1 cellular context compared by ENCODE assay signal in the genomic region with DNA sequence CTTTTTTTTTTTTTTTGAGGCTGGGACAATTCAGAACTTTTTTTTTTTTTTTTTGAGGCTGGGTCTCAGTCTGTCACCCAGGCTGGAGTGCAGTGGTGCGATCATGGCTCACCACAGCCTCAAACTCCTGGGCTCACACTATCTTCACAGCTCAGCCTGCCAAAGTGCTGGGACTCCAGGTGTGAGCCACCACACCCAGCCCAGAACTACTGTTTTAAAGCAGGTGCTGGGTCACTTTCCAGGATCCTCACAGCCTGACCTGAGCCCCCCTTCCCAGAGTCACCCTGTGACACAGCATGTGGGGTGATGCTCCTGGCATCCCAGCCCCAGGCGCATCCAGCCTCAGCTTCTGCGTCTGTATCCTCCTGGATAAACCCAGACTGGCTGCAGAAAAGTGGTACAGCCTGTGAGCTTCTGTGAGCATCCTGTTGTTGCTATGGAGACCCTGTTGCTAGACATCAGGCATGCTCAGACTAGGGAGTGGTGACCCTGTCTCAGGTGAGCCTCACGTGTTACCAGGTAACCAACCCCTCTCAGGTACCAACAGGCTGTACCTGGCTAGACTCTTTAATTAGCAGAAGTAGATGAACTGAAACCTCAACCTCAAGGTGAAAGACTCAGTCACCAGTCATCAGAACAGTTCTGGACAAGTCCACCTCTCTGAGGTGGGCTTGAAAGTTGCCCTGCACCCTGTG.
TF ChIP-seq lines count a peak whose summit lies in the region.

No MANE protein-coding gene starts in this region.

TF ChIP-seq in HepG2, 621 proteins besides CTCF, POLR2A, EP300 and RAD21:
- no peak for TF ChIP-seq ZSCAN29 (CRISPR knock-in tag; conservative IDR thresholded peaks at IDR 0.05)
- no peak for TF ChIP-seq ZNF263 (CRISPR knock-in tag; IDR thresholded peaks at IDR 0.05)
- no peak for TF ChIP-seq MEIS2 (CRISPR knock-in tag; IDR thresholded peaks at IDR 0.05)
- no peak for TF ChIP-seq FOXA1 (IDR thresholded peaks at IDR 0.05)
- no peak for TF ChIP-seq FOXA1 (CRISPR knock-in tag; IDR thresholded peaks at IDR 0.05)
- TF ChIP-seq FOXO1 (CRISPR knock-in tag; IDR thresholded peaks at IDR 0.05): no peak
- TF ChIP-seq, protein P1, sequence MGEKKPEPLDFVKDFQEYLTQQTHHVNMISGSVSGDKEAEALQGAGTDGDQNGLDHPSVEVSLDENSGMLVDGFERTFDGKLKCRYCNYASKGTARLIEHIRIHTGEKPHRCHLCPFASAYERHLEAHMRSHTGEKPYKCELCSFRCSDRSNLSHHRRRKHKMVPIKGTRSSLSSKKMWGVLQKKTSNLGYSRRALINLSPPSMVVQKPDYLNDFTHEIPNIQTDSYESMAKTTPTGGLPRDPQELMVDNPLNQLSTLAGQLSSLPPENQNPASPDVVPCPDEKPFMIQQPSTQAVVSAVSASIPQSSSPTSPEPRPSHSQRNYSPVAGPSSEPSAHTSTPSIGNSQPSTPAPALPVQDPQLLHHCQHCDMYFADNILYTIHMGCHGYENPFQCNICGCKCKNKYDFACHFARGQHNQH (CRISPR knock-in tag; IDR thresholded peaks at IDR 0.05): no peak
- TF ChIP-seq ZNF83 (CRISPR knock-in tag; IDR thresholded peaks at IDR 0.05; ENCODE audit: borderline replicate concordance): no peak
- TF ChIP-seq ZNF563 (CRISPR knock-in tag; IDR thresholded peaks at IDR 0.05): no peak
- TF ChIP-seq, protein P2, sequence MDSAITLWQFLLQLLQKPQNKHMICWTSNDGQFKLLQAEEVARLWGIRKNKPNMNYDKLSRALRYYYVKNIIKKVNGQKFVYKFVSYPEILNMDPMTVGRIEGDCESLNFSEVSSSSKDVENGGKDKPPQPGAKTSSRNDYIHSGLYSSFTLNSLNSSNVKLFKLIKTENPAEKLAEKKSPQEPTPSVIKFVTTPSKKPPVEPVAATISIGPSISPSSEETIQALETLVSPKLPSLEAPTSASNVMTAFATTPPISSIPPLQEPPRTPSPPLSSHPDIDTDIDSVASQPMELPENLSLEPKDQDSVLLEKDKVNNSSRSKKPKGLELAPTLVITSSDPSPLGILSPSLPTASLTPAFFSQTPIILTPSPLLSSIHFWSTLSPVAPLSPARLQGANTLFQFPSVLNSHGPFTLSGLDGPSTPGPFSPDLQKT (CRISPR knock-in tag; IDR thresholded peaks at IDR 0.05; ENCODE audit: borderline replicate concordance): no peak
- no peak for TF ChIP-seq YEATS2 (CRISPR knock-in tag; IDR thresholded peaks at IDR 0.05; ENCODE audit: borderline replicate concordance)
- TF ChIP-seq ZSCAN30 (CRISPR knock-in tag; IDR thresholded peaks at IDR 0.05): no peak
- no peak for TF ChIP-seq ZNF773 (CRISPR knock-in tag; IDR thresholded peaks at IDR 0.05; ENCODE audit: borderline replicate concordance)
- TF ChIP-seq, protein P3, sequence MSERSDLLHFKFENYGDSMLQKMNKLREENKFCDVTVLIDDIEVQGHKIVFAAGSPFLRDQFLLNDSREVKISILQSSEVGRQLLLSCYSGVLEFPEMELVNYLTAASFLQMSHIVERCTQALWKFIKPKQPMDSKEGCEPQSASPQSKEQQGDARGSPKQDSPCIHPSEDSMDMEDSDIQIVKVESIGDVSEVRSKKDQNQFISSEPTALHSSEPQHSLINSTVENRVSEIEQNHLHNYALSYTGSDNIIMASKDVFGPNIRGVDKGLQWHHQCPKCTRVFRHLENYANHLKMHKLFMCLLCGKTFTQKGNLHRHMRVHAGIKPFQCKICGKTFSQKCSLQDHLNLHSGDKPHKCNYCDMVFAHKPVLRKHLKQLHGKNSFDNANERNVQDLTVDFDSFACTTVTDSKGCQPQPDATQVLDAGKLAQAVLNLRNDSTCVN (CRISPR knock-in tag; IDR thresholded peaks at IDR 0.05; ENCODE audit: borderline replicate concordance): no peak
- no peak for TF ChIP-seq ZNF891 (CRISPR knock-in tag; IDR thresholded peaks at IDR 0.05)
- TF ChIP-seq, protein P4, sequence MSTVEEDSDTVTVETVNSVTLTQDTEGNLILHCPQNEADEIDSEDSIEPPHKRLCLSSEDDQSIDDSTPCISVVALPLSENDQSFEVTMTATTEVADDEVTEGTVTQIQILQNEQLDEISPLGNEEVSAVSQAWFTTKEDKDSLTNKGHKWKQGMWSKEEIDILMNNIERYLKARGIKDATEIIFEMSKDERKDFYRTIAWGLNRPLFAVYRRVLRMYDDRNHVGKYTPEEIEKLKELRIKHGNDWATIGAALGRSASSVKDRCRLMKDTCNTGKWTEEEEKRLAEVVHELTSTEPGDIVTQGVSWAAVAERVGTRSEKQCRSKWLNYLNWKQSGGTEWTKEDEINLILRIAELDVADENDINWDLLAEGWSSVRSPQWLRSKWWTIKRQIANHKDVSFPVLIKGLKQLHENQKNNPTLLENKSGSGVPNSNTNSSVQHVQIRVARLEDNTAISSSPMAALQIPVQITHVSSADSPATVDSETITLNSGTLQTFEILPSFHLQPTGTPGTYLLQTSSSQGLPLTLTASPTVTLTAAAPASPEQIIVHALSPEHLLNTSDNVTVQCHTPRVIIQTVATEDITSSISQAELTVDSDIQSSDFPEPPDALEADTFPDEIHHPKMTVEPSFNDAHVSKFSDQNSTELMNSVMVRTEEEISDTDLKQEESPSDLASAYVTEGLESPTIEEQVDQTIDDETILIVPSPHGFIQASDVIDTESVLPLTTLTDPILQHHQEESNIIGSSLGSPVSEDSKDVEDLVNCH (CRISPR knock-in tag; IDR thresholded peaks at IDR 0.05): no peak
- no peak for TF ChIP-seq PCBP2 (optimal IDR thresholded peaks at IDR 0.05; ENCODE audit: low read depth, low read length, poor library complexity, severe bottlenecking)
TF ChIP-seq in HepG2: peak in this region for 0.
